ENCODE assay signal across 8 cellular contexts in genomic region chr1:192951961-192952460, GRCh38.
DNase-seq lines count a peak whose midpoint lies in the region; ATAC-seq and TF ChIP-seq lines count a peak whose summit lies in the region.

No MANE protein-coding gene starts in this region.

- H3K4me3 Mint-ChIP-seq in stimulated activated effector memory CD8-positive, alpha-beta T cell treated with anti-CD3 and anti-CD28 coated beads, Interleukin-12 subunit alpha, Interleukin-12 subunit beta, amount 100 ng/mL, for 72 hours: no peak overlapping the region

- TF ChIP-seq CTCF in choroid plexus epithelial cell (conservative IDR thresholded peaks at IDR 0.05; ENCODE audit: low read depth, low read length) (no peak), tibial nerve (IDR thresholded peaks at IDR 0.05) (no peak)

- ATAC-seq in GM19467 (IDR thresholded peaks at IDR 0.05; ENCODE audit: unreplicated experiment) (peak; percentile 92), HG03460 (IDR thresholded peaks at IDR 0.05; ENCODE audit: unreplicated experiment) (peak; percentile 88)
- ATAC-seq in stimulated activated effector memory CD8-positive, alpha-beta T cell treated with anti-CD3 and anti-CD28 coated beads, Interleukin-12 subunit alpha, Interleukin-12 subunit beta, amount 100 ng/mL, for 72 hours: peak; percentile 70

- H3K9me3 ChIP-seq in tibial nerve: no peaks in the 10 kb centered on the region

- no peaks in the 10 kb centered on the region for H3K36me3 Mint-ChIP-seq in stimulated activated effector memory CD8-positive, alpha-beta T cell treated with anti-CD3 and anti-CD28 coated beads, Interleukin-12 subunit alpha, Interleukin-12 subunit beta, amount 100 ng/mL, for 72 hours

- H3K4me3 ChIP-seq in choroid plexus epithelial cell (ENCODE audit: low read depth, low read length) (no peak overlapping the region), tibial nerve (no peak overlapping the region)

- H3K27ac ChIP-seq in tibial nerve: no peak overlapping the region

- H3K27ac Mint-ChIP-seq in stimulated activated effector memory CD8-positive, alpha-beta T cell treated with anti-CD3 and anti-CD28 coated beads, Interleukin-12 subunit alpha, Interleukin-12 subunit beta, amount 100 ng/mL, for 72 hours: no peak overlapping the region

- no peak for TF ChIP-seq POLR2A in tibial nerve (IDR thresholded peaks at IDR 0.05)

- H3K4me1 Mint-ChIP-seq in stimulated activated effector memory CD8-positive, alpha-beta T cell treated with anti-CD3 and anti-CD28 coated beads, Interleukin-12 subunit alpha, Interleukin-12 subunit beta, amount 100 ng/mL, for 72 hours: no peaks in the 10 kb centered on the region

- H3K27me3 ChIP-seq in tibial nerve: no peaks in the 10 kb centered on the region

- no peak for TF ChIP-seq EP300 in tibial nerve (IDR thresholded peaks at IDR 0.05)

- peak; percentile 79 for DNase-seq in Daoy (ENCODE audit: low read depth)
- peak; percentile 85 for DNase-seq in choroid plexus epithelial cell (ENCODE audit: low read depth)
- no peak for DNase-seq in stimulated activated effector memory CD8-positive, alpha-beta T cell treated with anti-CD3 and anti-CD28 coated beads, Interleukin-12 subunit alpha, Interleukin-12 subunit beta, amount 100 ng/mL, for 72 hours (ENCODE audit: low spot score in 2 of 2)
- DNase-seq in tibial nerve (ENCODE audit: low spot score in 2 of 2): no peak
- DNase-seq in 8988T: no peak
- no peak for DNase-seq in NCI-H146 (lab: John Stamatoyannopoulos, UW)

- no peaks in the 10 kb centered on the region for H3K4me1 ChIP-seq in tibial nerve

- no peaks in the 10 kb centered on the region for H3K9me3 Mint-ChIP-seq in stimulated activated effector memory CD8-positive, alpha-beta T cell treated with anti-CD3 and anti-CD28 coated beads, Interleukin-12 subunit alpha, Interleukin-12 subunit beta, amount 100 ng/mL, for 72 hours

- no peaks in the 10 kb centered on the region for H3K36me3 ChIP-seq in tibial nerve

- 34 to 59% methylated on average over 3 of the region's 3 CpGs for WGBS in tibial nerve, 2 donors

Comparison
In these comparisons a context has a peak if more than half of its experiments do, and no peak if none do; other contexts are left out.
1. DNase-seq: peak in Daoy (single experiment) and choroid plexus epithelial cell (single experiment); none in stimulated activated effector memory CD8-positive, alpha-beta T cell treated with anti-CD3 and anti-CD28 coated beads, Interleukin-12 subunit alpha, Interleukin-12 subunit beta, amount 100 ng/mL, for 72 hours (0 of 2), tibial nerve (0 of 2), 8988T (single experiment) and NCI-H146 (single experiment).
2. Peak in every context shown above with its lines, with median percentiles within 50 percentile points of each other: ATAC-seq.